1 cellular context compared by ENCODE assay signal in the genomic region with DNA sequence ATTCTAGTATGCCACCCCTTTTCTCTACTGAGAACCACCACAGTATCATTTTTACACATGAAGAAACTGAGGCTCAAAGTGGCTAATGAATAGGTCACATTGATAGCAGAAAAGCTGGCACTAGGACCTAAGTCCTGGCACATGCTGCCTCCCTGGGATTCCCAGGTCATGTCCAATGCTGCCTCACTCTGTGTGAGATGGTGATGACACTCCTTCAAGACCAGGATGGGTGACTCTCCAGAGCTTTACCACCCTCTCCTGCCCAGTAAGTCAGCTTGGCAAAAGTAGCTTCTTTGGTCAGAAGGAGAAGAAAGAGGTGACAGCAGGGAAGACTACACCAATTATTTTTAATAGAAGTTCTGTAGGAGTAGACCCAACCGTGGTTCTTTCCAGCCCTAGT.
TF ChIP-seq lines count a peak whose summit lies in the region.

No MANE protein-coding gene starts in this region.

TF ChIP-seq in A549, 52 proteins besides CTCF, POLR2A, EP300 and RAD21:
- TF ChIP-seq, protein P1, sequence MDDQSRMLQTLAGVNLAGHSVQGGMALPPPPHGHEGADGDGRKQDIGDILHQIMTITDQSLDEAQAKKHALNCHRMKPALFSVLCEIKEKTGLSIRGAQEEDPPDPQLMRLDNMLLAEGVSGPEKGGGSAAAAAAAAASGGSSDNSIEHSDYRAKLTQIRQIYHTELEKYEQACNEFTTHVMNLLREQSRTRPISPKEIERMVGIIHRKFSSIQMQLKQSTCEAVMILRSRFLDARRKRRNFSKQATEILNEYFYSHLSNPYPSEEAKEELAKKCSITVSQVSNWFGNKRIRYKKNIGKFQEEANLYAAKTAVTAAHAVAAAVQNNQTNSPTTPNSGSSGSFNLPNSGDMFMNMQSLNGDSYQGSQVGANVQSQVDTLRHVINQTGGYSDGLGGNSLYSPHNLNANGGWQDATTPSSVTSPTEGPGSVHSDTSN (IDR thresholded peaks at IDR 0.05), result no peak
- TF ChIP-seq, protein P2, sequence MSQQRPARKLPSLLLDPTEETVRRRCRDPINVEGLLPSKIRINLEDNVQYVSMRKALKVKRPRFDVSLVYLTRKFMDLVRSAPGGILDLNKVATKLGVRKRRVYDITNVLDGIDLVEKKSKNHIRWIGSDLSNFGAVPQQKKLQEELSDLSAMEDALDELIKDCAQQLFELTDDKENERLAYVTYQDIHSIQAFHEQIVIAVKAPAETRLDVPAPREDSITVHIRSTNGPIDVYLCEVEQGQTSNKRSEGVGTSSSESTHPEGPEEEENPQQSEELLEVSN (IDR thresholded peaks at IDR 0.05; ENCODE audit: borderline replicate concordance, low read depth), result no peak
- TF ChIP-seq, protein P3, sequence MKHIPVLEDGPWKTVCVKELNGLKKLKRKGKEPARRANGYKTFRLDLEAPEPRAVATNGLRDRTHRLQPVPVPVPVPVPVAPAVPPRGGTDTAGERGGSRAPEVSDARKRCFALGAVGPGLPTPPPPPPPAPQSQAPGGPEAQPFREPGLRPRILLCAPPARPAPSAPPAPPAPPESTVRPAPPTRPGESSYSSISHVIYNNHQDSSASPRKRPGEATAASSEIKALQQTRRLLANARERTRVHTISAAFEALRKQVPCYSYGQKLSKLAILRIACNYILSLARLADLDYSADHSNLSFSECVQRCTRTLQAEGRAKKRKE (CRISPR knock-in tag; IDR thresholded peaks at IDR 0.05; ENCODE audit: low read depth), result no peak
- TF ChIP-seq BHLHE40 (IDR thresholded peaks at IDR 0.05; ENCODE audit: low read depth, low read length) (no peak), CBX8 (IDR thresholded peaks at IDR 0.05) (no peak), KDM5A (IDR thresholded peaks at IDR 0.05) (no peak), JUNB (IDR thresholded peaks at IDR 0.05) (no peak), MAZ (IDR thresholded peaks at IDR 0.05; ENCODE audit: borderline replicate concordance, low read depth, low read length) (no peak), SREBF2 (IDR thresholded peaks at IDR 0.05) (no peak), CEBPB (IDR thresholded peaks at IDR 0.05) (no peak), ESRRA (IDR thresholded peaks at IDR 0.05; ENCODE audit: borderline replicate concordance, low read length) (no peak), KDM1A (IDR thresholded peaks at IDR 0.05; ENCODE audit: low read depth) (no peak), HDAC2 (IDR thresholded peaks at IDR 0.05) (no peak)
- TF ChIP-seq, protein P4, sequence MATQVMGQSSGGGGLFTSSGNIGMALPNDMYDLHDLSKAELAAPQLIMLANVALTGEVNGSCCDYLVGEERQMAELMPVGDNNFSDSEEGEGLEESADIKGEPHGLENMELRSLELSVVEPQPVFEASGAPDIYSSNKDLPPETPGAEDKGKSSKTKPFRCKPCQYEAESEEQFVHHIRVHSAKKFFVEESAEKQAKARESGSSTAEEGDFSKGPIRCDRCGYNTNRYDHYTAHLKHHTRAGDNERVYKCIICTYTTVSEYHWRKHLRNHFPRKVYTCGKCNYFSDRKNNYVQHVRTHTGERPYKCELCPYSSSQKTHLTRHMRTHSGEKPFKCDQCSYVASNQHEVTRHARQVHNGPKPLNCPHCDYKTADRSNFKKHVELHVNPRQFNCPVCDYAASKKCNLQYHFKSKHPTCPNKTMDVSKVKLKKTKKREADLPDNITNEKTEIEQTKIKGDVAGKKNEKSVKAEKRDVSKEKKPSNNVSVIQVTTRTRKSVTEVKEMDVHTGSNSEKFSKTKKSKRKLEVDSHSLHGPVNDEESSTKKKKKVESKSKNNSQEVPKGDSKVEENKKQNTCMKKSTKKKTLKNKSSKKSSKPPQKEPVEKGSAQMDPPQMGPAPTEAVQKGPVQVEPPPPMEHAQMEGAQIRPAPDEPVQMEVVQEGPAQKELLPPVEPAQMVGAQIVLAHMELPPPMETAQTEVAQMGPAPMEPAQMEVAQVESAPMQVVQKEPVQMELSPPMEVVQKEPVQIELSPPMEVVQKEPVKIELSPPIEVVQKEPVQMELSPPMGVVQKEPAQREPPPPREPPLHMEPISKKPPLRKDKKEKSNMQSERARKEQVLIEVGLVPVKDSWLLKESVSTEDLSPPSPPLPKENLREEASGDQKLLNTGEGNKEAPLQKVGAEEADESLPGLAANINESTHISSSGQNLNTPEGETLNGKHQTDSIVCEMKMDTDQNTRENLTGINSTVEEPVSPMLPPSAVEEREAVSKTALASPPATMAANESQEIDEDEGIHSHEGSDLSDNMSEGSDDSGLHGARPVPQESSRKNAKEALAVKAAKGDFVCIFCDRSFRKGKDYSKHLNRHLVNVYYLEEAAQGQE (IDR thresholded peaks at IDR 0.05), result no peak
- TF ChIP-seq, protein P5, sequence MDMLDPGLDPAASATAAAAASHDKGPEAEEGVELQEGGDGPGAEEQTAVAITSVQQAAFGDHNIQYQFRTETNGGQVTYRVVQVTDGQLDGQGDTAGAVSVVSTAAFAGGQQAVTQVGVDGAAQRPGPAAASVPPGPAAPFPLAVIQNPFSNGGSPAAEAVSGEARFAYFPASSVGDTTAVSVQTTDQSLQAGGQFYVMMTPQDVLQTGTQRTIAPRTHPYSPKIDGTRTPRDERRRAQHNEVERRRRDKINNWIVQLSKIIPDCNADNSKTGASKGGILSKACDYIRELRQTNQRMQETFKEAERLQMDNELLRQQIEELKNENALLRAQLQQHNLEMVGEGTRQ (IDR thresholded peaks at IDR 0.05), result no peak
- TF ChIP-seq, protein P6, sequence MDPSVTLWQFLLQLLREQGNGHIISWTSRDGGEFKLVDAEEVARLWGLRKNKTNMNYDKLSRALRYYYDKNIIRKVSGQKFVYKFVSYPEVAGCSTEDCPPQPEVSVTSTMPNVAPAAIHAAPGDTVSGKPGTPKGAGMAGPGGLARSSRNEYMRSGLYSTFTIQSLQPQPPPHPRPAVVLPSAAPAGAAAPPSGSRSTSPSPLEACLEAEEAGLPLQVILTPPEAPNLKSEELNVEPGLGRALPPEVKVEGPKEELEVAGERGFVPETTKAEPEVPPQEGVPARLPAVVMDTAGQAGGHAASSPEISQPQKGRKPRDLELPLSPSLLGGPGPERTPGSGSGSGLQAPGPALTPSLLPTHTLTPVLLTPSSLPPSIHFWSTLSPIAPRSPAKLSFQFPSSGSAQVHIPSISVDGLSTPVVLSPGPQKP (IDR thresholded peaks at IDR 0.05; ENCODE audit: low read depth, low read length), result no peak
- TF ChIP-seq, protein P7, sequence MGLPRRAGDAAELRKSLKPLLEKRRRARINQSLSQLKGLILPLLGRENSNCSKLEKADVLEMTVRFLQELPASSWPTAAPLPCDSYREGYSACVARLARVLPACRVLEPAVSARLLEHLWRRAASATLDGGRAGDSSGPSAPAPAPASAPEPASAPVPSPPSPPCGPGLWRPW (IDR thresholded peaks at IDR 0.05), result no peak
